ENCODE assay signal across 9 cellular contexts in the genomic region with DNA sequence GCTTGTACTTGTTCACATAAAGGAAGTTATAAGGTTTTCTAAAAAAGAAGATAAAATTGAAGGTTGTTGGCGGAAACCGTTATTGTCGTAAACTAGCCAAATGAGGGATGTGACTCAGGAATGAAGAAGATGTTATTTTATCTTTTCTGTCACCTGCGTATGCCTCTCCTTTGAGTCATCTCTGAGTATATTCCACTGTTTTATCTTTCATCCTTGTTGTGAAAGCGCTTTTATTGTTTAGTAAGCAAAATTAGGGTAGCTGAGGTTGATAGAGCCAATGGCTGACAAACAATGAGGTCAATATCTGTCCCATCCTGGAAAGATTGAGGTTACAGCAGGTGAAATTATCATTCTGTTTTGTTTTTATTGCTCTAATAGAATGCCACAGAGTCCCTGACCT.
"Had no signal": no experiment of that assay in that cellular context is flagged by ENCODE, and none has a peak within 500 bp of the region (broad histone marks: within the 10 kb centered on the region; RNA-seq: fewer than 3 reads in every experiment).

No MANE protein-coding gene starts in this region.

- H3K27ac ChIP-seq: GM23248 had no signal

- H3K4me3 ChIP-seq: GM23248, HAP-1, K562 had no signal

- DNase-seq: GM23248, GOT3, H7, HFFc6, KG1 had no signal

- H3K4me1 ChIP-seq: HAP-1 had no signal

- H3K27ac Mint-ChIP-seq: HFFc6 had no signal

- H3K9me3 ChIP-seq: HAP-1 had no signal

- ATAC-seq: HCT116, K562 had no signal

- FAIRE-seq: HTR-8/SVneo, K562 had no signal

- H3K4me3 Mint-ChIP-seq: HFFc6 had no signal
